Comparison of ENCODE assay signal across 25 cellular contexts in the genomic region with DNA sequence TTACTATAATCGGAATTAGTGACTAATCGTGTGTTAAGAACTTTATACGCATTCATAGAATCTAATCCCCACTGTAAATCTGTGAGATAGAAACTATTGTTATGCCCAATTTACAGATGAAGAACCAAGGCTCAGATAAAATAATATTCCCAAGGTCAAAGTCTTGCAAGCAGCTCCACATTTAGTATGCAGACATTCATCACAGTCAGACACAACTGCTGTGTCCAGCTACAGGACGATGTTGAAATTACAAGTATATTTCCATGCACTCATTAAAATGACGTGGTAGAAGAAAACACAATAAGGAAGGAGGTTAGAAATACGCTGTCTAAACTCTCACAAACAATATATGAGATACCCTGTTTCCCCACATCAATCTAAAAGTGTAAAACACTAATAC.
A peak's percentile ranks its signal among the peaks of the same experiment; 100 is the strongest.
DNase-seq lines count a peak whose midpoint lies in the region; ATAC-seq and TF ChIP-seq lines count a peak whose summit lies in the region.
"Had no signal": no experiment of that assay in that cellular context is flagged by ENCODE, and none has a peak within 500 bp of the region (broad histone marks: within the 10 kb centered on the region; RNA-seq: fewer than 3 reads in every experiment).

No MANE protein-coding gene starts in this region.

- in situ Hi-C loops in SK-MEL-5 (cut with HindIII; ENCODE audit: low pct_unique_long_range_greater_than_20kb, low sequenced_read_pairs), result no loop called here

- H3K4me1 ChIP-seq in BE2C, result no peaks in the 10 kb centered on the region

- no peak for ATAC-seq in GM18511 (IDR thresholded peaks at IDR 0.05; ENCODE audit: unreplicated experiment)
- ATAC-seq: lower lobe of right lung; SK-N-SH treated with all-trans-retinoic acid at 6 μM for 48 hours; stimulated activated naive CD8-positive, alpha-beta T cell treated with anti-CD3 and anti-CD28 coated beads, Interleukin-15, Interleukin-2, amounts not matched to agents 100 U/mL and 50 U/mL, for 24 hours had no signal

- TF ChIP-seq CTCF in BE2C (IDR thresholded peaks at IDR 0.05; ENCODE audit: low read depth, low read length) (0 out of 2 replicates have a peak, but pooled peaks have one; percentile 8), GM12864 (IDR thresholded peaks at IDR 0.05; ENCODE audit: low read depth, low read length, missing control alignments) (peak; percentile 14), fibroblast of the aortic adventitia (IDR thresholded peaks at IDR 0.05; ENCODE audit: insufficient read depth, low read length) (peak; percentile 5)

- H3K9me3 Mint-ChIP-seq in activated naive CD8-positive, alpha-beta T cell treated with anti-CD3 and anti-CD28 coated beads for 36 hours, result no peaks in the 10 kb centered on the region

- H3K4me3 ChIP-seq in BE2C (ENCODE audit: low read depth, low read length), result no peak overlapping the region
- no peak overlapping the region for H3K4me3 ChIP-seq in GM12864 (ENCODE audit: low read depth, low read length)
- no peak overlapping the region for H3K4me3 ChIP-seq in fibroblast of the aortic adventitia (ENCODE audit: low read depth, low read length)
- H3K4me3 ChIP-seq: lower lobe of right lung, smooth muscle cell had no signal

- no peaks in the 10 kb centered on the region for H3K27me3 ChIP-seq in BE2C

- no peaks in the 10 kb centered on the region for H3K9me3 ChIP-seq in BE2C
- H3K9me3 ChIP-seq: lower lobe of right lung had no signal

- H3K36me3 Mint-ChIP-seq in activated naive CD8-positive, alpha-beta T cell treated with anti-CD3 and anti-CD28 coated beads for 36 hours, result peaks cover 37% of the 10 kb centered on the region

- intact Hi-C loops in head of caudate nucleus (cut with DNase I), result loop anchor here (5.0 kb wide), 1 partner anchor 88 kb away; no protein-coding TSS in a partner anchor

- peaks cover 37% of the 10 kb centered on the region for H3K4me1 Mint-ChIP-seq in activated naive CD8-positive, alpha-beta T cell treated with anti-CD3 and anti-CD28 coated beads for 36 hours

- no peaks in the 10 kb centered on the region for H3K27me3 Mint-ChIP-seq in activated naive CD8-positive, alpha-beta T cell treated with anti-CD3 and anti-CD28 coated beads for 36 hours

- H3K27ac Mint-ChIP-seq in activated naive CD8-positive, alpha-beta T cell treated with anti-CD3 and anti-CD28 coated beads for 36 hours, result no peak overlapping the region

- DNase-seq in BE2C (no peak), GM12864 (ENCODE audit: low read depth) (no peak), SK-MEL-5 (ENCODE audit: low read depth, low spot score) (peak; percentile 34), fibroblast of the aortic adventitia (ENCODE audit: low read depth) (no peak), head of caudate nucleus (no peak), NCI-H128 (lab: John Stamatoyannopoulos, UW; ENCODE audit: unreplicated experiment) (no peak)
- no peak for DNase-seq in activated naive CD8-positive, alpha-beta T cell treated with anti-CD3 and anti-CD28 coated beads for 36 hours
- DNase-seq: activated CD8-positive, alpha-beta memory T cell treated with anti-CD3 and anti-CD28 coated beads for 24 hours; activated naive CD4-positive, alpha-beta T cell treated with anti-CD3 and anti-CD28 coated beads, Interleukin-2, amount 50 U/mL, for 16 hours; Calu3; foreskin fibroblast; hypothalamus; IMR-90; islet precursor cell; lower lobe of right lung; MM.1S; NCI-H187; NCI-H345; stimulated activated CD4-positive, alpha-beta T cell treated with anti-CD3 and anti-CD28 coated beads, Interleukin-4, amount 100 ng/mL, for 1 hour; stimulated activated naive CD8-positive, alpha-beta T cell treated with anti-CD3 and anti-CD28 coated beads, Interleukin-15, Interleukin-2, amounts not matched to agents 100 U/mL and 50 U/mL, for 24 hours; T-helper 9 cell; trophoblast cell had no signal

- H3K36me3 ChIP-seq in BE2C, result no peaks in the 10 kb centered on the region

- no peak overlapping the region for H3K4me3 Mint-ChIP-seq in activated naive CD8-positive, alpha-beta T cell treated with anti-CD3 and anti-CD28 coated beads for 36 hours
